In genomic region chr13:79810671-79811070, GRCh38 we compare ENCODE assay signal across 12 cellular contexts.
DNase-seq lines count a peak whose midpoint lies in the region; ATAC-seq, FAIRE-seq and TF ChIP-seq lines count a peak whose summit lies in the region.
"Had no signal": no experiment of that assay in that cellular context is flagged by ENCODE, and none has a peak within 500 bp of the region (broad histone marks: within the 10 kb centered on the region; RNA-seq: fewer than 3 reads in every experiment).

No MANE protein-coding gene starts in this region.

- DNase-seq in AG04450 (ENCODE audit: low read depth, low spot score): peak; percentile 15
- DNase-seq in HT1080 (ENCODE audit: low read depth): peak; percentile 84
- DNase-seq in GM12878 (ENCODE audit: low read depth, low spot score): no peak
- DNase-seq in left kidney (ENCODE audit: low read depth, low spot score): peak; percentile 51
- DNase-seq in OCI-LY7 (ENCODE audit: low spot score): no peak
- DNase-seq in activated naive CD4-positive, alpha-beta T cell treated with anti-CD3 and anti-CD28 coated beads, Interleukin-2, amount 50 U/mL, for 72 hours (ENCODE audit: low spot score in 2 of 2): no peak
- DNase-seq in OCI-M2 (lab: John Stamatoyannopoulos, UW; ENCODE audit: unreplicated experiment): no peak
- DNase-seq: MV-4-11 had no signal

- no peak overlapping the region for H3K27ac Mint-ChIP-seq in activated naive CD4-positive, alpha-beta T cell treated with anti-CD3 and anti-CD28 coated beads, Interleukin-2, amount 50 U/mL, for 72 hours
- H3K27ac Mint-ChIP-seq: activated T-helper 2 cell treated with anti-CD3 and anti-CD28 coated beads, Interferon-gamma antibody, Interleukin-2, Interleukin-4, amounts not matched to agents 10 μg/mL and 5 μg/mL and 100 μg/mL, durations not matched to agents 14 hours and 24 hours and 36 hours had no signal

- TF ChIP-seq EP300 in GM12878 (IDR thresholded peaks at IDR 0.05; ENCODE audit: borderline replicate concordance in 1 of 2, control insufficient read depth in 1 of 2, low read depth in 2 of 2, low read length in 2 of 2): no peak

- ATAC-seq in GM12878: peak; percentile 7; the same call in 1 of the 3 replicates
- ATAC-seq in GM18907 (IDR thresholded peaks at IDR 0.05; ENCODE audit: unreplicated experiment): no peak
- ATAC-seq in activated naive CD4-positive, alpha-beta T cell treated with anti-CD3 and anti-CD28 coated beads, Interleukin-2, amount 50 U/mL, for 72 hours: no peak

- WGBS in GM12878 (ENCODE audit: insufficient coverage, insufficient replicate concordance, low lambda C conversion rate, missing lambda C conversion rate): 0% methylated on average over 2 of the region's 4 CpGs

- peaks cover 4% of the 10 kb centered on the region for H3K4me1 ChIP-seq in GM12878 (ENCODE audit: control insufficient read depth, insufficient read depth, low read length)
- H3K4me1 ChIP-seq in OCI-LY7 (ENCODE audit: insufficient read depth, low read length, poor library complexity, severe bottlenecking): no peaks in the 10 kb centered on the region

- H4K20me1 ChIP-seq in GM12878 (ENCODE audit: control insufficient read depth, insufficient read depth) (no peaks in the 10 kb centered on the region), OCI-LY7 (ENCODE audit: insufficient read depth, low read length) (no peaks in the 10 kb centered on the region)

- H3K36me3 Mint-ChIP-seq in activated naive CD4-positive, alpha-beta T cell treated with anti-CD3 and anti-CD28 coated beads, Interleukin-2, amount 50 U/mL, for 72 hours: no peaks in the 10 kb centered on the region

- intact Hi-C loops in GM12878 (cut with micrococcal nuclease; ENCODE audit: unreplicated experiment): loop anchor here (10.0 kb wide), 2 partner anchors 444 to 644 kb away; no protein-coding TSS in a partner anchor
- intact Hi-C loops in OCI-LY7 (cut with micrococcal nuclease; ENCODE audit: unreplicated experiment): no loop called here

- in situ Hi-C loops in GM12878 (cut with MboI): no loop called here

- H3K9ac ChIP-seq in GM12878 (ENCODE audit: control insufficient read depth, insufficient read depth, low read length): no peak overlapping the region

- H3K4me3 ChIP-seq in AG04450 (ENCODE audit: low read depth, low read length): no peak overlapping the region
- H3K4me3 ChIP-seq in GM12878: no peak overlapping the region
- no peak overlapping the region for H3K4me3 ChIP-seq in OCI-LY7 (ENCODE audit: low read depth, low read length, poor library complexity, severe bottlenecking)

- FAIRE-seq in GM12878 (lab: Jason Lieb, UNC): no peak

- H3K79me2 ChIP-seq in GM12878 (ENCODE audit: control insufficient read depth, insufficient read depth, low read length) (no peaks in the 10 kb centered on the region), OCI-LY7 (ENCODE audit: insufficient read depth, low read depth, low read length) (no peaks in the 10 kb centered on the region)

- no peak for TF ChIP-seq POLR2A in GM12878 (IDR thresholded peaks at IDR 0.05; ENCODE audit: low read depth, low read length)

- BruUV-seq in GM12878 (replicated peaks; lab: Mats Ljungman, UMichigan): no TSS peak
- BruUV-seq in OCI-LY7 (replicated peaks; lab: Mats Ljungman, UMichigan): no TSS peak

- SMC1A ChIA-PET in GM12878 (lab: Charles Lee; ENCODE audit: uncharacterized antibody, unreplicated experiment): interaction anchor here (0.6 to 1.8 kb wide), 4 partner anchors 23 to 550 kb away, joined by 3 to 11 read pairs (median 6); no protein-coding TSS in a partner anchor

- POLR2A ChIA-PET in AG04450 (lab: Yijun Ruan, JAX): interaction anchor here (0.6 to 1.3 kb wide), 3 partner anchors 15 to 530 kb away, joined by 3 to 6 read pairs (median 4); partner anchors contain the start of gene SPRY2
- POLR2A ChIA-PET in GM12878 (lab: Charles Lee): interaction anchor here (0.6 kb wide), 1 partner anchor 549 kb away, joined by 3 read pairs; no protein-coding TSS in a partner anchor
- POLR2A ChIA-PET in OCI-LY7 (lab: Charles Lee): interaction anchor here (0.5 to 0.6 kb wide), 2 partner anchors 371 to 751 kb away, joined by 3 read pairs; no protein-coding TSS in a partner anchor

- CTCF ChIA-PET in AG04450 (lab: Charles Lee) (interaction anchor here (0.6 to 1.8 kb wide), 2 partner anchors 269 to 533 kb away, joined by 3 to 5 read pairs; no protein-coding TSS in a partner anchor), GM12878 (lab: Yijun Ruan, JAX) (interaction anchor here (0.6 to 1.1 kb wide), 4 partner anchors 26 to 387 kb away, joined by 3 to 4 read pairs (median 3); no protein-coding TSS in a partner anchor), OCI-LY7 (lab: Charles Lee; ENCODE audit: unreplicated experiment) (no interaction called here)

- no peaks in the 10 kb centered on the region for H3K27me3 ChIP-seq in AG04450 (ENCODE audit: control insufficient read depth, insufficient read depth, low read length)
- no peaks in the 10 kb centered on the region for H3K27me3 ChIP-seq in GM12878 (replicated peaks in 1 of 2; ENCODE audit: control insufficient read depth in 2 of 2, insufficient read depth in 2 of 2, low read length in 1 of 2)

- H3K9me3 ChIP-seq in AG04450 (ENCODE audit: control insufficient read depth, insufficient read depth, low read length) (peaks cover 13% of the 10 kb centered on the region; the same call in 1 of the 2 replicates), GM12878 (replicated peaks; ENCODE audit: control insufficient read depth, insufficient read depth, low read length) (no peaks in the 10 kb centered on the region; the same call in 2 of the 3 replicates), OCI-LY7 (ENCODE audit: low read length) (no peaks in the 10 kb centered on the region)

- RAD21 ChIA-PET in GM12878 (lab: Charles Lee; ENCODE audit: unreplicated experiment): interaction anchor here (3.8 to 4.9 kb wide), 3 partner anchors 28 to 238 kb away, joined by 24 to 32 read pairs (median 29); no protein-coding TSS in a partner anchor

- H2AFZ ChIP-seq in GM12878 (ENCODE audit: control insufficient read depth, low read depth, low read length) (no peak overlapping the region), OCI-LY7 (ENCODE audit: low read length) (no peak overlapping the region)

- TF ChIP-seq CTCF in AG04450 (IDR thresholded peaks at IDR 0.05; ENCODE audit: low read depth, low read length): no peak
- no peak for TF ChIP-seq CTCF in GM12878 (IDR thresholded peaks at IDR 0.05 in 2 of 3, conservative IDR thresholded peaks at IDR 0.05 in 1 of 3; ENCODE audit: control insufficient read depth in 2 of 3, extremely low read depth in 1 of 3, insufficient read depth in 1 of 3, low read depth in 3 of 3, low read length in 3 of 3)
- no peak for TF ChIP-seq CTCF in OCI-LY7 (conservative IDR thresholded peaks at IDR 0.05; ENCODE audit: low read length)

- H3K27ac ChIP-seq in AG04450 (ENCODE audit: low read depth, low read length) (no peak overlapping the region), GM12878 (ENCODE audit: control insufficient read depth, insufficient read depth) (no peak overlapping the region), OCI-LY7 (ENCODE audit: low read depth, low read length, poor library complexity, severe bottlenecking) (no peak overlapping the region)
- H3K27ac ChIP-seq: C4-2B, VCaP had no signal

- no peaks in the 10 kb centered on the region for H3K9me2 ChIP-seq in OCI-LY7 (ENCODE audit: insufficient read depth, low read length)

- peaks cover 3 to 4% of the 10 kb centered on the region in 2 donors for H3K9me3 Mint-ChIP-seq in activated naive CD4-positive, alpha-beta T cell treated with anti-CD3 and anti-CD28 coated beads, Interleukin-2, amount 50 U/mL, for 72 hours
- H3K9me3 Mint-ChIP-seq: activated T-helper 2 cell treated with anti-CD3 and anti-CD28 coated beads, Interferon-gamma antibody, Interleukin-2, Interleukin-4, amounts not matched to agents 10 μg/mL and 5 μg/mL and 100 μg/mL, durations not matched to agents 14 hours and 24 hours and 36 hours had no signal

- no peak for TF ChIP-seq RAD21 in GM12878 (IDR thresholded peaks at IDR 0.05; ENCODE audit: insufficient read depth, low read depth, low read length)

- H3K4me2 ChIP-seq in GM12878 (ENCODE audit: control insufficient read depth, insufficient read depth): no peak overlapping the region
- H3K4me2 ChIP-seq in OCI-LY7 (ENCODE audit: low read length): no peak overlapping the region

- H3K36me3 ChIP-seq in GM12878 (ENCODE audit: control insufficient read depth in 2 of 2, insufficient read depth in 2 of 2, low read length in 1 of 2) (no peaks in the 10 kb centered on the region), OCI-LY7 (ENCODE audit: insufficient read depth, low read length) (no peaks in the 10 kb centered on the region)

TF ChIP-seq in GM12878, 131 proteins besides CTCF, POLR2A, EP300 and RAD21 (continues in another document):
- TF ChIP-seq CEBPZ (IDR thresholded peaks at IDR 0.05; ENCODE audit: low read depth, low read length) (no peak), RAD51 (IDR thresholded peaks at IDR 0.05) (peak; percentile 53; the same call in 1 of the 2 replicates)

Comparison
In these comparisons a context has a peak if more than half of its experiments do, and no peak if none do; other contexts are left out.
1. DNase-seq: peak in AG04450 (single experiment), HT1080 (single experiment) and left kidney (single experiment); none in GM12878 (single experiment), OCI-LY7 (single experiment), activated naive CD4-positive, alpha-beta T cell treated with anti-CD3 and anti-CD28 coated beads, Interleukin-2, amount 50 U/mL, for 72 hours (0 of 2) and OCI-M2 (single experiment).